30 cellular contexts compared by ENCODE assay signal in the genomic region with DNA sequence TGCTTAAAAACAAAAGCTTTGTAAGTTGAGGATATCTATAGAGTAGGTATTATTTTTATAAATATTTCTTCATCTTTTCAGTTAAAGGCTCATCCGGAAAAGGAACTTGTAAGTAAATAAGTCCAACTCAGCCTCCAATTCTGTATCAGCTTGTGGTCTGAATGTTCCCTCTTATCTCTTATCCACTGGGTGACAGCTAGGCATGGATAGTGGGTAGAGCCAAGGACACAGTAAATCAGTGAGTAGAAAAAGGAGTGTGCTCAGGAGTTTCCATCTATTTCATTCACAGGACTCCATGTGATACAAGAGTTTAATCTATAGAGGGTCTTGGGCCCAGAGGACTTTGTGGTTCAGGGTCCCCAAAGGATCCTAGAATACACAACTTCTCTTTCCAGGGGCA. TPM values are rescaled to one million over a fixed set of nuclear protein-coding genes. Genes with fewer than 3 reads are reported as not detected.
"Had no signal": no experiment of that assay in that cellular context is flagged by ENCODE, and none has a peak within 500 bp of the region (broad histone marks: within the 10 kb centered on the region; RNA-seq: fewer than 3 reads in every experiment).

No MANE protein-coding gene starts in this region.

- H3K4me3 ChIP-seq: breast epithelium, hepatocyte, pancreas, psoas muscle, stomach, suprapubic skin, tibial nerve had no signal

- H3K4me3 Mint-ChIP-seq: activated CD4-positive, alpha-beta T cell treated with anti-CD3 and anti-CD28 coated beads for 36 hours; activated CD8-positive, alpha-beta memory T cell treated with anti-CD3 and anti-CD28 coated beads, Interleukin-2, amount 10 ng/mL, durations not matched to agents 7 days and 5 days; activated CD8-positive, alpha-beta T cell treated with anti-CD3 and anti-CD28 coated beads, Interleukin-2, amount 10 ng/mL, durations not matched to agents 7 days and 5 days; activated naive CD8-positive, alpha-beta T cell treated with anti-CD3 and anti-CD28 coated beads for 36 hours; central memory CD8-positive, alpha-beta T cell; memory B cell; naive thymus-derived CD4-positive, alpha-beta T cell; neural crest cell; stimulated activated naive B cell treated with anti-CD40 and anti-IgM and Interleukin-4, amounts not matched to agents 10 μg/mL and 1 μg/mL and 100 μg/mL, for 72 hours; T-helper 1 cell treated with Interleukin-12 subunit alpha and Interleukin-12 subunit beta and Interleukin-4 antibody, amounts not matched to agents 30 μg/mL and 1 μg/mL, for 36 hours had no signal

- H3K9me3 Mint-ChIP-seq: activated naive CD8-positive, alpha-beta T cell treated with anti-CD3 and anti-CD28 coated beads for 36 hours; central memory CD8-positive, alpha-beta T cell; memory B cell; naive thymus-derived CD4-positive, alpha-beta T cell; neural crest cell; stimulated activated naive B cell treated with anti-CD40 and anti-IgM and Interleukin-4, amounts not matched to agents 10 μg/mL and 1 μg/mL and 100 μg/mL, for 72 hours; T-helper 1 cell treated with Interleukin-12 subunit alpha and Interleukin-12 subunit beta and Interleukin-4 antibody, amounts not matched to agents 30 μg/mL and 1 μg/mL, for 36 hours had no signal

- H3K4me1 ChIP-seq: breast epithelium, pancreas, psoas muscle, suprapubic skin had no signal

- H3K4me1 Mint-ChIP-seq: activated CD4-positive, alpha-beta T cell treated with anti-CD3 and anti-CD28 coated beads for 36 hours; activated CD8-positive, alpha-beta memory T cell treated with anti-CD3 and anti-CD28 coated beads, Interleukin-2, amount 10 ng/mL, durations not matched to agents 7 days and 5 days; activated naive CD8-positive, alpha-beta T cell treated with anti-CD3 and anti-CD28 coated beads for 36 hours; central memory CD8-positive, alpha-beta T cell; naive thymus-derived CD4-positive, alpha-beta T cell; neural crest cell; stimulated activated naive B cell treated with anti-CD40 and anti-IgM and Interleukin-4, amounts not matched to agents 10 μg/mL and 1 μg/mL and 100 μg/mL, for 72 hours had no signal

- H3K27ac Mint-ChIP-seq: activated CD4-positive, alpha-beta T cell treated with anti-CD3 and anti-CD28 coated beads for 36 hours; activated CD8-positive, alpha-beta memory T cell treated with anti-CD3 and anti-CD28 coated beads, Interleukin-2, amount 10 ng/mL, durations not matched to agents 7 days and 5 days; activated CD8-positive, alpha-beta T cell treated with anti-CD3 and anti-CD28 coated beads, Interleukin-2, amount 10 ng/mL, durations not matched to agents 7 days and 5 days; activated naive CD8-positive, alpha-beta T cell treated with anti-CD3 and anti-CD28 coated beads for 36 hours; memory B cell; naive thymus-derived CD4-positive, alpha-beta T cell; stimulated activated naive B cell treated with anti-CD40 and anti-IgM and Interleukin-4, amounts not matched to agents 10 μg/mL and 1 μg/mL and 100 μg/mL, for 72 hours; T-helper 1 cell treated with Interleukin-12 subunit alpha and Interleukin-12 subunit beta and Interleukin-4 antibody, amounts not matched to agents 30 μg/mL and 1 μg/mL, for 36 hours had no signal

- DNase-seq: activated CD4-positive, alpha-beta T cell treated with anti-CD3 and anti-CD28 coated beads for 36 hours; activated CD4-positive, CD25-positive, alpha-beta regulatory T cell; activated CD8-positive, alpha-beta memory T cell treated with anti-CD3 and anti-CD28 coated beads, Interleukin-2, amount 10 ng/mL, durations not matched to agents 7 days and 5 days; activated CD8-positive, alpha-beta T cell treated with anti-CD3 and anti-CD28 coated beads, Interleukin-2, amount 10 ng/mL, durations not matched to agents 7 days and 5 days; activated effector memory CD4-positive, alpha-beta T cell treated with Interleukin-2 at 50 U/mL for 16 hours; activated naive CD4-positive, alpha-beta T cell treated with Interleukin-2 at 50 U/mL for 16 hours; activated naive CD8-positive, alpha-beta T cell treated with anti-CD3 and anti-CD28 coated beads for 36 hours; activated T-cell treated with anti-CD3 and anti-CD28 coated beads for 4 hours; amniotic stem cell; dermis blood vessel endothelial cell; effector CD8-positive, alpha-beta T cell; islet precursor cell; midbrain; naive thymus-derived CD4-positive, alpha-beta T cell; pancreas; psoas muscle; stimulated activated CD4-positive, alpha-beta T cell treated with anti-CD3 and anti-CD28 coated beads, Interleukin-15, amount 100 ng/mL, for 24 hours; stimulated activated CD4-positive, alpha-beta T cell treated with anti-CD3 and anti-CD28 coated beads, Interleukin-2, amount 100 ng/mL, for 24 hours; stimulated activated naive B cell treated with anti-CD40 and anti-IgM and Interleukin-4, amounts not matched to agents 10 μg/mL and 1 μg/mL and 100 μg/mL, for 72 hours; stomach; SW 1271; T-helper 9 cell had no signal

- ATAC-seq: activated CD4-positive, alpha-beta T cell treated with anti-CD3 and anti-CD28 coated beads for 36 hours; activated CD8-positive, alpha-beta memory T cell treated with anti-CD3 and anti-CD28 coated beads, Interleukin-2, amount 10 ng/mL, durations not matched to agents 7 days and 5 days; activated CD8-positive, alpha-beta T cell treated with anti-CD3 and anti-CD28 coated beads, Interleukin-2, amount 10 ng/mL, durations not matched to agents 7 days and 5 days; naive thymus-derived CD4-positive, alpha-beta T cell; psoas muscle; stimulated activated naive B cell treated with anti-CD40 and anti-IgM and Interleukin-4, amounts not matched to agents 10 μg/mL and 1 μg/mL and 100 μg/mL, for 72 hours had no signal

- H3K36me3 Mint-ChIP-seq: activated CD8-positive, alpha-beta memory T cell treated with anti-CD3 and anti-CD28 coated beads, Interleukin-2, amount 10 ng/mL, durations not matched to agents 7 days and 5 days; activated naive CD8-positive, alpha-beta T cell treated with anti-CD3 and anti-CD28 coated beads for 36 hours; naive thymus-derived CD4-positive, alpha-beta T cell; stimulated activated naive B cell treated with anti-CD40 and anti-IgM and Interleukin-4, amounts not matched to agents 10 μg/mL and 1 μg/mL and 100 μg/mL, for 72 hours had no signal

- H3K27ac ChIP-seq: breast epithelium, hepatocyte, pancreas, psoas muscle, stomach, suprapubic skin, tibial nerve had no signal

- H3K9me3 ChIP-seq: breast epithelium, pancreas, psoas muscle, stomach, suprapubic skin, tibial nerve had no signal

- H3K36me3 ChIP-seq: breast epithelium, pancreas, stomach, suprapubic skin, tibial nerve had no signal

- H3K27me3 ChIP-seq: breast epithelium, hepatocyte, pancreas, stomach, tibial nerve had no signal

RNA-seq across cellular contexts. Expression of gene FRMD5, which starts 50.9 kb away (rescaled TPM):
- total RNA-seq: activated CD8-positive, alpha-beta T cell treated with anti-CD3 and anti-CD28 coated beads, Interleukin-2, amount 10 ng/mL, durations not matched to agents 7 days and 5 days; psoas muscle had no signal
